1 cellular context compared by ENCODE assay signal in the genomic region with DNA sequence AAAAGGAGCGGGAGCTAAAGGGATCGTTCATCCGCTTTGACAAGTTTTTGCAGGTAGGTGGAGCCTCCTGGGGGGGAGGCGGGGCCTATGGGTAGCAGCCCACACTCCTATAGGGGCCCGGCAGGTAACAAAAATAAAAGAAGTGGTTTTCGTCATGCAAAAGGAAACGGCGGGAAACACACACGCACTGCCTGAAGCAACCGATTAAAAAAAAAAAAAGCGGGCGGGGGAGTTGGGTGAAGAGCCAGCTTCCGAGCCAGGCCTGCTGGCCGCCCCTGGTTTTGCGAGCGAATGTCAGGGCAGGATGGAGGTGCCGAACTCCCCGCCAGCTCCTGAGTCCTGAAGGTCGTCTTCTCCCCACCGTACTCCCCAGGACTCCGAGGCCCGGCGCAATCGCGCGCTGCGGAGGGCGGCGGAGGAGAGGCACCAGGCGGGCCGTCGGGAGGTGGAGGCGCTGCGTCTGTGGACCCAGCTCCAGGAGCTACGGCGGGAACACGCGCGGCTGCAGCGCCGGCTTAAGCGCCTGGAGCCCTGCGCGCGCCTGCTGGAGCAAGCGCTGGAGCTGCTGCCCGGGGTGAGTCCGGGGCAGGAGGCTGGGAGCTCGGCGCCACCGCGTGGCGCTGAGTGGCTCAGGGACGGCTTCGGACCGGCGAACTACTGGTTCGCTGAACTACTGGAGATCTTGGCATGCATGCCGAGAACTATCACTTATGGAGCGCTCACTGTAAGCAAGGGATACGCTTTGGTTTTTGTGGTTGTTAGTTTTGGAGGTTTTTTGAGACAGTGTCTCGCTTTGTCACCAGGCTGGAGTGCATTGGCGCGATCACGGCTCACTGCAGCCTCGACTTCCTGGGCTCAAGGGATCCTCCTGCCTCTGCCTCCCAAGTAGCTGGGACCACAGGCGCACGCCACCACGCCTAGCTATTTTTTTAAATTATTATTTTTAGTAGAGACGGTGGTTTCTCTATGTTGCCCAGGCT.
TF ChIP-seq lines count a peak whose summit lies in the region.

No MANE protein-coding gene starts in this region.

TF ChIP-seq in HCT116, 20 proteins besides CTCF, POLR2A, EP300 and RAD21 (continued from another document):
- TF ChIP-seq, protein P1, sequence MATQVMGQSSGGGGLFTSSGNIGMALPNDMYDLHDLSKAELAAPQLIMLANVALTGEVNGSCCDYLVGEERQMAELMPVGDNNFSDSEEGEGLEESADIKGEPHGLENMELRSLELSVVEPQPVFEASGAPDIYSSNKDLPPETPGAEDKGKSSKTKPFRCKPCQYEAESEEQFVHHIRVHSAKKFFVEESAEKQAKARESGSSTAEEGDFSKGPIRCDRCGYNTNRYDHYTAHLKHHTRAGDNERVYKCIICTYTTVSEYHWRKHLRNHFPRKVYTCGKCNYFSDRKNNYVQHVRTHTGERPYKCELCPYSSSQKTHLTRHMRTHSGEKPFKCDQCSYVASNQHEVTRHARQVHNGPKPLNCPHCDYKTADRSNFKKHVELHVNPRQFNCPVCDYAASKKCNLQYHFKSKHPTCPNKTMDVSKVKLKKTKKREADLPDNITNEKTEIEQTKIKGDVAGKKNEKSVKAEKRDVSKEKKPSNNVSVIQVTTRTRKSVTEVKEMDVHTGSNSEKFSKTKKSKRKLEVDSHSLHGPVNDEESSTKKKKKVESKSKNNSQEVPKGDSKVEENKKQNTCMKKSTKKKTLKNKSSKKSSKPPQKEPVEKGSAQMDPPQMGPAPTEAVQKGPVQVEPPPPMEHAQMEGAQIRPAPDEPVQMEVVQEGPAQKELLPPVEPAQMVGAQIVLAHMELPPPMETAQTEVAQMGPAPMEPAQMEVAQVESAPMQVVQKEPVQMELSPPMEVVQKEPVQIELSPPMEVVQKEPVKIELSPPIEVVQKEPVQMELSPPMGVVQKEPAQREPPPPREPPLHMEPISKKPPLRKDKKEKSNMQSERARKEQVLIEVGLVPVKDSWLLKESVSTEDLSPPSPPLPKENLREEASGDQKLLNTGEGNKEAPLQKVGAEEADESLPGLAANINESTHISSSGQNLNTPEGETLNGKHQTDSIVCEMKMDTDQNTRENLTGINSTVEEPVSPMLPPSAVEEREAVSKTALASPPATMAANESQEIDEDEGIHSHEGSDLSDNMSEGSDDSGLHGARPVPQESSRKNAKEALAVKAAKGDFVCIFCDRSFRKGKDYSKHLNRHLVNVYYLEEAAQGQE (IDR thresholded peaks at IDR 0.05; ENCODE audit: low read depth), result no peak
- TF ChIP-seq, protein P2, sequence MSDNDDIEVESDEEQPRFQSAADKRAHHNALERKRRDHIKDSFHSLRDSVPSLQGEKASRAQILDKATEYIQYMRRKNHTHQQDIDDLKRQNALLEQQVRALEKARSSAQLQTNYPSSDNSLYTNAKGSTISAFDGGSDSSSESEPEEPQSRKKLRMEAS (IDR thresholded peaks at IDR 0.05), result peak; percentile 90
